In the genomic region with DNA sequence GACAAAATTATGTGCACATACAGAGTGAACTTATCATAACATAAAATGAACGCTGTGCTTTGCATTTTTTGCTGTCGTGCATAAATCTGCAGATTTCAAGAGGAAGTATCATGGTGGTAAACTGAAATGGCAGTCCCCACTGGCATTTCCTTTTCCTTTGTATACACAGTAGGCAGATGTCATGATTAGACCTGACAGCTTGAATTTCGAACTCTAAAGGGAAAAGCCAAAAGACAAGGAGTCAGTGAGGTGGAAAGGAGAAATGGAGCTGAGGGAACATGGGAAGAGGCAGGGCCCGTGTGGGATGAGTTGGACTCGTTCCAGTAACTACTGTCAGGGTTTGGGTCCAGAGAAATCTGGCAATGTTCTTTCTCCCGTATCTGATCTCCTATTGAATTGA, we compare ENCODE assay signal across 23 cellular contexts.
A peak's percentile ranks its signal among the peaks of the same experiment; 100 is the strongest.
DNase-seq lines count a peak whose midpoint lies in the region; ATAC-seq and TF ChIP-seq lines count a peak whose summit lies in the region.
"Had no signal": no experiment of that assay in that cellular context is flagged by ENCODE, and none has a peak within 500 bp of the region (broad histone marks: within the 10 kb centered on the region; RNA-seq: fewer than 3 reads in every experiment).

No MANE protein-coding gene starts in this region.

- no peak overlapping the region for H3K9ac ChIP-seq in SK-N-MC (ENCODE audit: insufficient read length)
- H3K9ac ChIP-seq in neural progenitor cell: no peak overlapping the region

- no peaks in the 10 kb centered on the region for H3K36me3 Mint-ChIP-seq in neural progenitor cell
- H3K36me3 Mint-ChIP-seq: T-cell had no signal

- no peak overlapping the region for H3K4me2 ChIP-seq in neural progenitor cell
- H3K4me2 ChIP-seq: A549 had no signal

- H3F3A ChIP-seq in neural progenitor cell (ENCODE audit: low read depth): no peaks in the 10 kb centered on the region

- ATAC-seq in HG03571 (IDR thresholded peaks at IDR 0.05; ENCODE audit: unreplicated experiment): no peak
- ATAC-seq in GM21825 (IDR thresholded peaks at IDR 0.05; ENCODE audit: unreplicated experiment): no peak
- ATAC-seq: A549, K562, Panc1, SK-N-SH treated with all-trans-retinoic acid at 6 μM for 48 hours, T-cell had no signal

- no peaks in the 10 kb centered on the region for H4K20me1 ChIP-seq in neural progenitor cell (ENCODE audit: low read depth)

- H3K9me3 ChIP-seq in SK-N-MC (ENCODE audit: low read depth, low read length): no peaks in the 10 kb centered on the region
- H3K9me3 ChIP-seq in neural progenitor cell (ENCODE audit: low read depth): no peaks in the 10 kb centered on the region
- H3K9me3 ChIP-seq: A549, BE2C had no signal

- peaks cover 5% of the 10 kb centered on the region for H3K4me1 Mint-ChIP-seq in neural progenitor cell
- H3K4me1 Mint-ChIP-seq: T-cell had no signal

- H3K27ac ChIP-seq in SK-N-MC (no peak overlapping the region), neural progenitor cell (no peak overlapping the region)
- H3K27ac ChIP-seq: A549 had no signal

- H3K4me1 ChIP-seq in neural progenitor cell: no peaks in the 10 kb centered on the region
- H3K4me1 ChIP-seq: A549, BE2C had no signal

- no peaks in the 10 kb centered on the region for H3K27me3 ChIP-seq in neural progenitor cell
- H3K27me3 ChIP-seq: BE2C had no signal

- no peak overlapping the region for H3K4me3 Mint-ChIP-seq in neural progenitor cell
- H3K4me3 Mint-ChIP-seq: CD4-positive, alpha-beta T cell; T-cell; T-helper 2 cell treated with Interferon-gamma antibody and Interleukin-4, amounts not matched to agents 5 μg/mL and 100 μg/mL, for 36 hours had no signal

- DNase-seq in NCI-H748 (lab: John Stamatoyannopoulos, UW; ENCODE audit: unreplicated experiment) (peak; percentile 26), NCI-H748 treated with DMSO at 0.1 percent for 48 hours (lab: John Stamatoyannopoulos, UW) (no peak), SK-N-MC (ENCODE audit: low read depth, low spot score) (peak; percentile 62), neural progenitor cell (ENCODE audit: low spot score) (peak; percentile 17), NOMO-1 (lab: John Stamatoyannopoulos, UW; ENCODE audit: unreplicated experiment in 2 of 2) (no peak)
- DNase-seq: BE2C; CD4-positive, alpha-beta T cell; COR-L47; DND-41; MM.1S; NCI-H1048; NCI-H1436 treated with DMSO at 0.1 percent for 48 hours; NCI-H1930; NCI-H526 treated with DMSO at 0.1 percent for 48 hours; SIG-M5; T-cell had no signal

- no peaks in the 10 kb centered on the region for H3K79me2 ChIP-seq in neural progenitor cell (ENCODE audit: low read depth)

- no peak overlapping the region for H3K27ac Mint-ChIP-seq in neural progenitor cell
- H3K27ac Mint-ChIP-seq: CD4-positive, alpha-beta T cell; T-cell; T-helper 2 cell treated with Interferon-gamma antibody and Interleukin-4, amounts not matched to agents 5 μg/mL and 100 μg/mL, for 36 hours had no signal

- TF ChIP-seq CTCF in neural progenitor cell (IDR thresholded peaks at IDR 0.05): no peak

- H3K36me3 ChIP-seq in SK-N-MC (ENCODE audit: insufficient read depth, low read length) (no peaks in the 10 kb centered on the region), neural progenitor cell (no peaks in the 10 kb centered on the region)
- H3K36me3 ChIP-seq: BE2C had no signal

- H2AFZ ChIP-seq in neural progenitor cell (replicated peaks): no peak overlapping the region

- peaks cover 4% of the 10 kb centered on the region for H3K9me3 Mint-ChIP-seq in neural progenitor cell
- H3K9me3 Mint-ChIP-seq: CD4-positive, alpha-beta T cell; T-helper 2 cell treated with Interferon-gamma antibody and Interleukin-4, amounts not matched to agents 5 μg/mL and 100 μg/mL, for 36 hours had no signal

- H3K4me3 ChIP-seq in SK-N-MC (peak overlapping the region; percentile 53), neural progenitor cell (no peak overlapping the region)
- H3K4me3 ChIP-seq: A549, K562 had no signal

- H3K27me3 Mint-ChIP-seq in neural progenitor cell (ENCODE audit: insufficient read depth, low read depth): peaks cover 2% of the 10 kb centered on the region

Comparison
In these comparisons a context has a peak if more than half of its experiments do, and no peak if none do; other contexts are left out.
1. DNase-seq: peak in NCI-H748 (single experiment), SK-N-MC (single experiment) and neural progenitor cell (single experiment); none in NCI-H748 treated with DMSO at 0.1 percent for 48 hours (single experiment) and NOMO-1 (0 of 2).